Comparison of ENCODE assay signal across 8 cellular contexts in the genomic region with DNA sequence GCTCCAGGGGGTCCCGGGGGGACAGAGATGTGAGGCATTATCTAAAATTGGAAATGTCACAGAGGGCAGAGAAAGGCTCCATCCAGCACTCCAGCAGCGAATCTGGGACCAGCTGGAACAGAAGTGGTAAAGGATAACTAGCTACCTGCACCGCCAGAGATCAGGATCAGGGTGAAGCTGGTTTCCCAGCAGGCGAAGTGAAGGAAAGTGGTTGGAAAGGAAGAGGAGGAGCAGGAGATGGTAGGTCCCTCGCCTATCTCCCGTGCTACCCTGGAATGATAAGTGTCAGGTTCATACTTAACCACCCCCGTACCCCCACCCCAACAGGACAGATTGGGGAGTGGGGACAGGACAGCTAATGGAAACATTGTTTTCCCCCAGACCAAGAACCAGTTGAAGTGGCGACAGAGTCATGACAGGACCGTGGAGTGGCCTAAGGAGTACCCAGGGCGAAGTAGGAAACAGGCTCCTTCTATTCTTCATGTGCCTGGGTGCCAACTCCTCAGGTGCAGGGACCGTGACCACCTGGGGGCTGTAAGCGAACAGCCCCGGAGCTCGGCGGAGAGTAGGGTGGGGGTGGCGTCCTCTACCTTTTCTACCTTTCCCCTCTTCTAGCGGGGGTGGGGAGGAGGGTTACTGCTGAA. TPM values are rescaled to one million over a fixed set of nuclear protein-coding genes. Genes with fewer than 3 reads are reported as not detected.
DNase-seq lines count a peak whose midpoint lies in the region; ATAC-seq and TF ChIP-seq lines count a peak whose summit lies in the region.

No MANE protein-coding gene starts in this region.

- H4K91ac ChIP-seq in H9 (ENCODE audit: insufficient read length, low read depth, low read length) = no peak overlapping the region

- no peak overlapping the region for H3K14ac ChIP-seq in H9 (ENCODE audit: insufficient read depth, low read length)

- H3K36me3 Mint-ChIP-seq in H9 (ENCODE audit: insufficient read depth in 1 of 3, low read depth in 3 of 3) (peaks cover 16 to 45% (median 42%) of the 10 kb centered on the region in 3 experiments; a peak in 6 of 7 replicates), T-cell (peaks cover 39% of the 10 kb centered on the region)

- H3K36me3 ChIP-seq in cardiac muscle cell (peaks cover 23% of the 10 kb centered on the region), gastrocnemius medialis (peaks cover 0 to 36% of the 10 kb centered on the region in 2 donors)

- H3K4me2 ChIP-seq in H9 (ENCODE audit: insufficient read depth, insufficient read length, low read length) = peak overlapping the region; percentile 76

- H4K5ac ChIP-seq in H9 (ENCODE audit: insufficient read length, low read depth, low read length) = no peak overlapping the region

- H3K27me3 Mint-ChIP-seq in H9 (ENCODE audit: low read depth) (peaks cover 3% of the 10 kb centered on the region), T-cell (no peaks in the 10 kb centered on the region)

- H2BK20ac ChIP-seq in H9 (ENCODE audit: low read depth, low read length, poor library complexity, severe bottlenecking) = no peak overlapping the region

- CTCF ChIA-PET in T-cell (lab: Charles Lee) (interaction anchor here in 1 of 2 donors (0.7 to 2.3 kb wide), 3 partner anchors 11 to 142 kb away, joined by 4 to 13 read pairs (median 4); partner anchors contain the start of genes DEDD and PPOX), GM10248 (lab: Yijun Ruan, JAX) (interaction anchor here (1.4 to 2.5 kb wide), 3 partner anchors 10 to 206 kb away, joined by 4 to 22 read pairs (median 7); partner anchors contain the start of gene PPOX)

- H3K23ac ChIP-seq in H9 (ENCODE audit: insufficient read length, low read depth, low read length) = no peak overlapping the region

- H3K9ac ChIP-seq in H9 (ENCODE audit: extremely low read depth, insufficient read length, low read length) = peak overlapping the region; percentile 20

- H3K27ac ChIP-seq in H9 (ENCODE audit: insufficient read length, low read depth, low read length) (no peak overlapping the region), cardiac muscle cell (peak overlapping the region; percentile 44), gastrocnemius medialis (peak overlapping the region; percentile 87 to 91 (median 89))

- no peaks in the 10 kb centered on the region for H4K20me1 ChIP-seq in H9 (ENCODE audit: control insufficient read depth, insufficient read depth, insufficient read length)

- peaks cover 6% of the 10 kb centered on the region for H3K23me2 ChIP-seq in H9 (ENCODE audit: insufficient read length, low read depth, low read length, poor library complexity, severe bottlenecking)

- H3K4me3 Mint-ChIP-seq in H9 (peak overlapping the region; percentile 93 to 100), T-cell (peak overlapping the region; percentile 91 to 99 (median 96))

- no peak overlapping the region for H3T11ph ChIP-seq in H9 (ENCODE audit: low read length)

- no peak overlapping the region for H2BK15ac ChIP-seq in H9 (ENCODE audit: low read depth, low read length)

- no peak overlapping the region for H3K56ac ChIP-seq in H9 (ENCODE audit: insufficient read length, low read depth, low read length)

- H2BK5ac ChIP-seq in H9 (ENCODE audit: insufficient read length, low read length) = no peak overlapping the region

- no peaks in the 10 kb centered on the region for H3K79me1 ChIP-seq in H9 (ENCODE audit: insufficient read depth, low read depth, low read length, poor library complexity, severe bottlenecking)

- no peak overlapping the region for H2AFZ ChIP-seq in H9 (ENCODE audit: low read length)

- H2BK12ac ChIP-seq in H9 (ENCODE audit: insufficient read length, low read depth, low read length) = no peak overlapping the region

- intact Hi-C loops in gastrocnemius medialis (cut with DNase I; ENCODE audit: low total_unique reads) = loop anchor here (1.0 kb wide), 2 partner anchors 10 to 26 kb away; partner anchors contain the start of genes NDUFS2 and PPOX

- no peak for DNase-seq in H9
- no peak for DNase-seq in T-cell
- no peak for DNase-seq in cardiac muscle cell (ENCODE audit: low read depth in 1 of 2, low spot score in 1 of 2)
- no peak for DNase-seq in gastrocnemius medialis
- DNase-seq in cerebellar cortex (ENCODE audit: low spot score) = no peak
- no peak for DNase-seq in CD1c-positive myeloid dendritic cell (ENCODE audit: extremely low spot score)
- no peak for DNase-seq in GM10248 (ENCODE audit: extremely low spot score)

- H3K9me3 Mint-ChIP-seq in H9 (no peaks in the 10 kb centered on the region), T-cell (no peaks in the 10 kb centered on the region)

- TF ChIP-seq POLR2A in gastrocnemius medialis (IDR thresholded peaks at IDR 0.05) = no peak

- POLR2A ChIA-PET in T-cell (lab: Charles Lee) = interaction anchor here (0.5 to 2.1 kb wide), 3 partner anchors 9 to 916 kb away, joined by 4 to 8 read pairs (median 8); partner anchors contain the start of gene PPOX (in 1 of the 2)
- POLR2A ChIA-PET in GM10248 (lab: Yijun Ruan, JAX) = interaction anchor here (0.6 to 1.0 kb wide), 3 partner anchors 11 to 224 kb away, joined by 4 to 7 read pairs (median 4); partner anchors contain the start of gene PPOX

- no peak overlapping the region for H3K18ac ChIP-seq in H9 (ENCODE audit: insufficient read length, low read depth, low read length)

- H3K9me3 ChIP-seq in H9 (ENCODE audit: control insufficient read depth, low read depth, low read length) = no peaks in the 10 kb centered on the region
- no peaks in the 10 kb centered on the region for H3K9me3 ChIP-seq in cardiac muscle cell (ENCODE audit: low read depth)
- no peaks in the 10 kb centered on the region for H3K9me3 ChIP-seq in gastrocnemius medialis

- H3K4me1 ChIP-seq in H9 (ENCODE audit: insufficient read depth, low read length) (no peaks in the 10 kb centered on the region; the same call in 1 of the 2 replicates), cardiac muscle cell (ENCODE audit: low read depth) (no peaks in the 10 kb centered on the region), gastrocnemius medialis (peaks cover 19 to 23% of the 10 kb centered on the region in 2 donors)

- peak overlapping the region; percentile 61 for H3K4me3 ChIP-seq in cardiac muscle cell
- H3K4me3 ChIP-seq in gastrocnemius medialis = peak overlapping the region; percentile 72 to 92 (median 80)

- ATAC-seq in T-cell (replicated peaks in 1 of 4) = no peak
- peak; percentile 8 to 16 for ATAC-seq in gastrocnemius medialis
- no peak for ATAC-seq in GM21381 (IDR thresholded peaks at IDR 0.05; ENCODE audit: unreplicated experiment)

- peaks cover 19 to 21% of the 10 kb centered on the region in 2 experiments for H3K4me1 Mint-ChIP-seq in H9
- H3K4me1 Mint-ChIP-seq in T-cell = peaks cover 70 to 77% (median 74%) of the 10 kb centered on the region in 3 donors

- H3K27ac Mint-ChIP-seq in H9 (peak overlapping the region; percentile 99 to 100 (median 100); a peak in 6 of 7 replicates), T-cell (peak overlapping the region; percentile 96 to 99)

- H3K27me3 ChIP-seq in H9 (ENCODE audit: insufficient read depth, low read length) (no peaks in the 10 kb centered on the region), cardiac muscle cell (no peaks in the 10 kb centered on the region), gastrocnemius medialis (no peaks in the 10 kb centered on the region)

- in situ Hi-C loops in gastrocnemius medialis (cut with MboI; ENCODE audit: low sequenced_read_pairs in 4 of 4) = loop anchor here in 1 of 4 donors (10.0 to 25.0 kb wide), 2 partner anchors 48 to 586 kb away; partner anchors contain the start of genes APOA2, ATF6 and TOMM40L

- H3K4ac ChIP-seq in H9 (ENCODE audit: low read depth, low read length) = no peak overlapping the region

- TF ChIP-seq CTCF in H9 (conservative IDR thresholded peaks at IDR 0.05) (no peak), cardiac muscle cell (IDR thresholded peaks at IDR 0.05; ENCODE audit: low read depth, low read length) (no peak), gastrocnemius medialis (IDR thresholded peaks at IDR 0.05 in 4 of 5, conservative IDR thresholded peaks at IDR 0.05 in 1 of 5) (no peak), GM10248 (IDR thresholded peaks at IDR 0.05; ENCODE audit: control extremely low read depth, extremely low read depth, low read depth, missing control alignments) (no peak)

- H4K8ac ChIP-seq in H9 (replicated peaks; ENCODE audit: insufficient read length, low read depth, low read length) = no peak overlapping the region

- no peak overlapping the region for H2BK120ac ChIP-seq in H9 (ENCODE audit: low read depth, low read length, poor library complexity, severe bottlenecking)

- no peaks in the 10 kb centered on the region for H3K79me2 ChIP-seq in H9 (ENCODE audit: insufficient read depth, low read length)

- no peak overlapping the region for H2AK5ac ChIP-seq in H9 (ENCODE audit: insufficient read length, low read length)

- WGBS in H9 (ENCODE audit: extremely low coverage, insufficient read length, low lambda C conversion rate) = no CpG with 5 or more reads among the region's 17 CpGs

RNA-seq across cellular contexts. Expression of gene B4GALT3, which starts 0.7 kb away (rescaled TPM):
- total RNA-seq in H9 (2021) (31.8 and 33.1 TPM in 2 replicates), T-cell (10 to 100 TPM; 48.4 to 77.8 (median 69.3) TPM), cardiac muscle cell (31.3 and 36.9 TPM in 2 replicates), gastrocnemius medialis (10 to 100 TPM; 35.5 to 47.7 (median 43.7) TPM)
- 44.7 and 54.7 TPM in 2 replicates for polyA plus RNA-seq in cardiac muscle cell

RNA-seq across cellular contexts. Expression of gene PPOX, which starts 10.4 kb away (rescaled TPM):
- total RNA-seq in H9 (2021) (33.4 and 39.8 TPM in 2 replicates), T-cell (10 to 100 TPM; 38.3 to 85.4 (median 69.2) TPM), cardiac muscle cell (35.4 and 53.8 TPM in 2 replicates), gastrocnemius medialis (10 to 100 TPM in 2 of 4 donors, 1 to 10 TPM in 2; 4.0 to 14.7 (median 7.3) TPM)
- 67.0 and 67.1 TPM in 2 replicates for polyA plus RNA-seq in cardiac muscle cell

RNA-seq across cellular contexts. Expression of gene USP21, which starts 17.3 kb away (rescaled TPM):
- total RNA-seq in H9 (2021) (17.9 and 18.4 TPM in 2 replicates), T-cell (10 to 100 TPM; 37.4 to 69.0 (median 59.5) TPM), cardiac muscle cell (18.7 and 19.6 TPM in 2 replicates), gastrocnemius medialis (10 to 100 TPM; 16.5 to 20.8 (median 18.0) TPM)
- 48.8 and 59.9 TPM in 2 replicates for polyA plus RNA-seq in cardiac muscle cell

RNA-seq across cellular contexts. Expression of gene ADAMTS4, which starts 22.3 kb away (rescaled TPM):
- total RNA-seq in H9 (2021) (7.0 and 9.1 TPM in 2 replicates), T-cell (1 to 10 TPM in 4 of 5 donors, under 1 TPM in 1; 0.86 to 1.8 (median 1.4) TPM), cardiac muscle cell (0.88 and 4.0 TPM in 2 replicates), gastrocnemius medialis (10 to 100 TPM in 1 of 4 donors, 1 to 10 TPM in 3; 1.2 to 12.4 (median 5.2) TPM)
- polyA plus RNA-seq in cardiac muscle cell = 1.9 and 3.5 TPM in 2 replicates

RNA-seq across cellular contexts. Expression of gene UFC1, which starts 22.8 kb away (rescaled TPM):
- 93.4 and 93.5 TPM in 2 replicates for total RNA-seq in H9 (2021)
- 100 to 1,000 TPM in 2 of 5 donors, 10 to 100 TPM in 3; 82.9 to 109 (median 93.8) TPM for total RNA-seq in T-cell
- total RNA-seq in cardiac muscle cell = 51.2 and 61.2 TPM in 2 replicates
- polyA plus RNA-seq in cardiac muscle cell = 122 and 124 TPM in 2 replicates
- total RNA-seq in gastrocnemius medialis = 10 to 100 TPM; 57.9 to 66.7 (median 63.5) TPM

Comparison
In these comparisons a context has a peak if more than half of its experiments do, and no peak if none do; other contexts are left out.
1. ATAC-seq: peak in gastrocnemius medialis (2 of 2); none in T-cell (0 of 4) and GM21381 (single experiment).